1 cellular context compared by ENCODE assay signal in genomic region chr2:229714736-229715541, GRCh38.
A peak's percentile ranks its signal among the peaks of the same experiment; 100 is the strongest.
TF ChIP-seq lines count a peak whose summit lies in the region.

No MANE protein-coding gene starts in this region.

TF ChIP-seq in HepG2, 621 proteins besides CTCF, POLR2A, EP300 and RAD21 (continued from another document and continues in another):
- TF ChIP-seq ZBTB39 (CRISPR knock-in tag; IDR thresholded peaks at IDR 0.05), result no peak
- no peak for TF ChIP-seq TCF7L2 (IDR thresholded peaks at IDR 0.05; ENCODE audit: low read depth, low read length)
- TF ChIP-seq DR1 (CRISPR knock-in tag; IDR thresholded peaks at IDR 0.05), result 0 out of 2 replicates have a peak, but pooled peaks have one; percentile 55
- TF ChIP-seq PITX1 (CRISPR knock-in tag; IDR thresholded peaks at IDR 0.05), result no peak
- TF ChIP-seq, protein P1, sequence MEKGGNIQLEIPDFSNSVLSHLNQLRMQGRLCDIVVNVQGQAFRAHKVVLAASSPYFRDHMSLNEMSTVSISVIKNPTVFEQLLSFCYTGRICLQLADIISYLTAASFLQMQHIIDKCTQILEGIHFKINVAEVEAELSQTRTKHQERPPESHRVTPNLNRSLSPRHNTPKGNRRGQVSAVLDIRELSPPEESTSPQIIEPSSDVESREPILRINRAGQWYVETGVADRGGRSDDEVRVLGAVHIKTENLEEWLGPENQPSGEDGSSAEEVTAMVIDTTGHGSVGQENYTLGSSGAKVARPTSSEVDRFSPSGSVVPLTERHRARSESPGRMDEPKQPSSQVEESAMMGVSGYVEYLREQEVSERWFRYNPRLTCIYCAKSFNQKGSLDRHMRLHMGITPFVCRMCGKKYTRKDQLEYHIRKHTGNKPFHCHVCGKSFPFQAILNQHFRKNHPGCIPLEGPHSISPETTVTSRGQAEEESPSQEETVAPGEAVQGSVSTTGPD (CRISPR knock-in tag; IDR thresholded peaks at IDR 0.05), result no peak
- TF ChIP-seq ZNF232 (CRISPR knock-in tag; IDR thresholded peaks at IDR 0.05; ENCODE audit: borderline replicate concordance), result 0 out of 2 replicates have a peak, but pooled peaks have one; percentile 65
- no peak for TF ChIP-seq NFRKB (IDR thresholded peaks at IDR 0.05)
- TF ChIP-seq JARID2 (CRISPR knock-in tag; IDR thresholded peaks at IDR 0.05; ENCODE audit: insufficient replicate concordance), result peak; percentile 54
- TF ChIP-seq FOXA1 (IDR thresholded peaks at IDR 0.05), result no peak
- TF ChIP-seq FOXA1 (CRISPR knock-in tag; IDR thresholded peaks at IDR 0.05), result no peak
- peak; percentile 82 to 97 for TF ChIP-seq REST (IDR thresholded peaks at IDR 0.05; ENCODE audit: borderline replicate concordance in 1 of 2, low read depth in 1 of 2, low read length in 2 of 2)
- no peak for TF ChIP-seq ZNF326 (CRISPR knock-in tag; IDR thresholded peaks at IDR 0.05; ENCODE audit: borderline replicate concordance)
- TF ChIP-seq ZFY (CRISPR knock-in tag; IDR thresholded peaks at IDR 0.05), result no peak; the same call in 1 of the 2 replicates
- TF ChIP-seq, protein P2, sequence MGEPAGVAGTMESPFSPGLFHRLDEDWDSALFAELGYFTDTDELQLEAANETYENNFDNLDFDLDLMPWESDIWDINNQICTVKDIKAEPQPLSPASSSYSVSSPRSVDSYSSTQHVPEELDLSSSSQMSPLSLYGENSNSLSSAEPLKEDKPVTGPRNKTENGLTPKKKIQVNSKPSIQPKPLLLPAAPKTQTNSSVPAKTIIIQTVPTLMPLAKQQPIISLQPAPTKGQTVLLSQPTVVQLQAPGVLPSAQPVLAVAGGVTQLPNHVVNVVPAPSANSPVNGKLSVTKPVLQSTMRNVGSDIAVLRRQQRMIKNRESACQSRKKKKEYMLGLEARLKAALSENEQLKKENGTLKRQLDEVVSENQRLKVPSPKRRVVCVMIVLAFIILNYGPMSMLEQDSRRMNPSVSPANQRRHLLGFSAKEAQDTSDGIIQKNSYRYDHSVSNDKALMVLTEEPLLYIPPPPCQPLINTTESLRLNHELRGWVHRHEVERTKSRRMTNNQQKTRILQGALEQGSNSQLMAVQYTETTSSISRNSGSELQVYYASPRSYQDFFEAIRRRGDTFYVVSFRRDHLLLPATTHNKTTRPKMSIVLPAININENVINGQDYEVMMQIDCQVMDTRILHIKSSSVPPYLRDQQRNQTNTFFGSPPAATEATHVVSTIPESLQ (CRISPR knock-in tag; conservative IDR thresholded peaks at IDR 0.05), result no peak
- no peak for TF ChIP-seq ZNF670 (CRISPR knock-in tag; IDR thresholded peaks at IDR 0.05; ENCODE audit: borderline replicate concordance)
- TF ChIP-seq SRSF4 (IDR thresholded peaks at IDR 0.05; ENCODE audit: low read depth, low read length, poor library complexity, severe bottlenecking), result no peak
- TF ChIP-seq, protein P3, sequence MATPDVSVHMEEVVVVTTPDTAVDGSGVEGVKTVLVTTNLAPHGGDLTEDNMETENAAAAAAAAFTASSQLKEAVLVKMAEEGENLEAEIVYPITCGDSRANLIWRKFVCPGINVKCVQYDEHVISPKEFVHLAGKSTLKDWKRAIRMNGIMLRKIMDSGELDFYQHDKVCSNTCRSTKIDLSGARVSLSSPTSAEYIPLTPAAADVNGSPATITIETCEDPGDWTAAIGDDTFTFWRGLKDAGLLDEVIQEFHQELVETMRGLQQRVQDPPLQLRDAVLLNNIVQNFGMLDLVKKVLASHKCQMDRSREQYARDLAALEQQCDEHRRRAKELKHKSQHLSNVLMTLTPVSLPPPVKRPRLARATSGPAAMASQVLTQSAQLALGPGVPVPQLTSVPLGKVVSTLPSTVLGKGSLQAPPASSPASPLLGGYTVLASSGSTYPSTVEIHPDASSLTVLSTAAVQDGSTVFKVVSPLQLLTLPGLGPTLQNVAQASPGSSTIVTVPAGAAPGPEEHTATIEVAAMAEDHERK (CRISPR knock-in tag; IDR thresholded peaks at IDR 0.05; ENCODE audit: low read depth), result no peak
- TF ChIP-seq ZNF644 (CRISPR knock-in tag; IDR thresholded peaks at IDR 0.05; ENCODE audit: low read depth), result no peak
- TF ChIP-seq YEATS2 (CRISPR knock-in tag; IDR thresholded peaks at IDR 0.05; ENCODE audit: borderline replicate concordance), result peak; percentile 54; the same call in 1 of the 2 replicates
- no peak for TF ChIP-seq ZNF280D (CRISPR knock-in tag; IDR thresholded peaks at IDR 0.05)
- TF ChIP-seq RXRB (CRISPR knock-in tag; IDR thresholded peaks at IDR 0.05; ENCODE audit: borderline replicate concordance), result peak; percentile 58
- no peak for TF ChIP-seq MEIS1 (CRISPR knock-in tag; IDR thresholded peaks at IDR 0.05; ENCODE audit: borderline replicate concordance)
- no peak for TF ChIP-seq PAWR (CRISPR knock-in tag; IDR thresholded peaks at IDR 0.05; ENCODE audit: borderline replicate concordance)
- no peak for TF ChIP-seq KAT7 (CRISPR knock-in tag; IDR thresholded peaks at IDR 0.05; ENCODE audit: borderline replicate concordance)
- no peak for TF ChIP-seq HBP1 (CRISPR knock-in tag; IDR thresholded peaks at IDR 0.05; ENCODE audit: low read depth)
- TF ChIP-seq HINFP (CRISPR knock-in tag; IDR thresholded peaks at IDR 0.05; ENCODE audit: low read depth), result no peak
- TF ChIP-seq ZNF766 (CRISPR knock-in tag; IDR thresholded peaks at IDR 0.05; ENCODE audit: borderline replicate concordance), result no peak
- TF ChIP-seq HNF1A (IDR thresholded peaks at IDR 0.05; ENCODE audit: low read depth), result no peak
- no peak for TF ChIP-seq HNF1A (CRISPR knock-in tag; IDR thresholded peaks at IDR 0.05; ENCODE audit: borderline replicate concordance)
